Comparison of ENCODE assay signal across 11 cellular contexts in the genomic region with DNA sequence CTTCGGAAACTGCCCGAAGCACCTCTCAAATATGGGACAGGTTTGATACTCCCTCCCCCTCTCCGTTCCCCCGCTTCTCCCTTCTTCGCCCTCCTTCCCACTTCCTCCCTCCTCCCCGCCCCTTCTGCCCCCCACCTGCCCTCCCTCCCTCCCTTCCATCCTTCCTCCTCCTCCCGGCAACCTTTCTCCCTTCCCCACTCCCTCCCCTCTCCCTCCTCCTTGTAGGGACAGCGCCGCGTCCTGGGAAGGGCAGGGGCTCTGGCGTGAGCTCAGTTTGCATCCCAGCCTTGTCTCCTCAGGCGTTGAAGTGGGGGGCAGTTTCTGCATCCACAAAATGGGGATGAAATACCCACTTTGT. TPM values are rescaled to one million over a fixed set of nuclear protein-coding genes. Genes with fewer than 3 reads are reported as not detected.
DNase-seq lines count a peak whose midpoint lies in the region; ATAC-seq and TF ChIP-seq lines count a peak whose summit lies in the region.
"Had no signal": no experiment of that assay in that cellular context is flagged by ENCODE, and none has a peak within 500 bp of the region (broad histone marks: within the 10 kb centered on the region; RNA-seq: fewer than 3 reads in every experiment).

No MANE protein-coding gene starts in this region.

- H3K36me3 ChIP-seq in BE2C = no peaks in the 10 kb centered on the region
- no peaks in the 10 kb centered on the region for H3K36me3 ChIP-seq in lower lobe of right lung
- H3K36me3 ChIP-seq: Peyer's patch had no signal

- H3K27ac Mint-ChIP-seq in activated T-helper 2 cell treated with anti-CD3 and anti-CD28 coated beads, Interferon-gamma antibody, Interleukin-2, Interleukin-4, amounts not matched to agents 10 μg/mL and 5 μg/mL and 100 μg/mL, durations not matched to agents 14 hours and 24 hours and 36 hours = no peak overlapping the region

- ATAC-seq in lower lobe of right lung = no peak

- no peak overlapping the region for H3K27ac ChIP-seq in lower lobe of right lung

- intact Hi-C loops in activated T-helper 2 cell treated with anti-CD3 and anti-CD28 coated beads, Interferon-gamma antibody, Interleukin-2, Interleukin-4, amounts not matched to agents 10 μg/mL and 5 μg/mL and 100 μg/mL, durations not matched to agents 14 hours and 24 hours and 36 hours (cut with micrococcal nuclease) = no loop called here
- intact Hi-C loops in lower lobe of right lung (cut with DNase I) = no loop called here

- peaks cover 28% of the 10 kb centered on the region for H3K4me1 ChIP-seq in BE2C
- peaks cover 36% of the 10 kb centered on the region for H3K4me1 ChIP-seq in lower lobe of right lung

- H3K27me3 Mint-ChIP-seq in activated T-helper 2 cell treated with anti-CD3 and anti-CD28 coated beads, Interferon-gamma antibody, Interleukin-2, Interleukin-4, amounts not matched to agents 10 μg/mL and 5 μg/mL and 100 μg/mL, durations not matched to agents 14 hours and 24 hours and 36 hours (ENCODE audit: low read depth) = peaks cover 9% of the 10 kb centered on the region

- H3K4me1 Mint-ChIP-seq in activated T-helper 2 cell treated with anti-CD3 and anti-CD28 coated beads, Interferon-gamma antibody, Interleukin-2, Interleukin-4, amounts not matched to agents 10 μg/mL and 5 μg/mL and 100 μg/mL, durations not matched to agents 14 hours and 24 hours and 36 hours (ENCODE audit: low read depth) = peaks cover 22% of the 10 kb centered on the region

- peak overlapping the region; percentile 75 for H3K4me3 Mint-ChIP-seq in activated T-helper 2 cell treated with anti-CD3 and anti-CD28 coated beads, Interferon-gamma antibody, Interleukin-2, Interleukin-4, amounts not matched to agents 10 μg/mL and 5 μg/mL and 100 μg/mL, durations not matched to agents 14 hours and 24 hours and 36 hours (ENCODE audit: low read depth)

- H3K9me3 Mint-ChIP-seq in activated T-helper 2 cell treated with anti-CD3 and anti-CD28 coated beads, Interferon-gamma antibody, Interleukin-2, Interleukin-4, amounts not matched to agents 10 μg/mL and 5 μg/mL and 100 μg/mL, durations not matched to agents 14 hours and 24 hours and 36 hours = no peaks in the 10 kb centered on the region

- no peaks in the 10 kb centered on the region for H3K27me3 ChIP-seq in BE2C
- H3K27me3 ChIP-seq in lower lobe of right lung (ENCODE audit: low read depth) = peaks cover 5% of the 10 kb centered on the region
- H3K27me3 ChIP-seq: Peyer's patch had no signal

- TF ChIP-seq CTCF in BE2C (IDR thresholded peaks at IDR 0.05; ENCODE audit: low read depth, low read length) = no peak
- no peak for TF ChIP-seq CTCF in GM12865 (IDR thresholded peaks at IDR 0.05; ENCODE audit: insufficient read depth, low read depth, low read length, missing control alignments)
- TF ChIP-seq CTCF in lower lobe of right lung (IDR thresholded peaks at IDR 0.05) = no peak

- H3K4me3 ChIP-seq in BE2C (ENCODE audit: low read depth, low read length) (peak overlapping the region; percentile 65), GM12865 (ENCODE audit: low read depth, low read length) (peak overlapping the region; percentile 78), lower lobe of right lung (peak overlapping the region; percentile 55)

- no peaks in the 10 kb centered on the region for H3K36me3 Mint-ChIP-seq in activated T-helper 2 cell treated with anti-CD3 and anti-CD28 coated beads, Interferon-gamma antibody, Interleukin-2, Interleukin-4, amounts not matched to agents 10 μg/mL and 5 μg/mL and 100 μg/mL, durations not matched to agents 14 hours and 24 hours and 36 hours (ENCODE audit: low read depth)

- no peaks in the 10 kb centered on the region for H3K9me3 ChIP-seq in BE2C
- H3K9me3 ChIP-seq in lower lobe of right lung = no peaks in the 10 kb centered on the region
- H3K9me3 ChIP-seq: Peyer's patch had no signal

- DNase-seq in BE2C (no peak), GM12865 (ENCODE audit: low read depth) (no peak), lower lobe of right lung (no peak), NCI-H1092 treated with DMSO at 0.1 percent for 48 hours (lab: John Stamatoyannopoulos, UW) (no peak), COLO668 (lab: John Stamatoyannopoulos, UW; ENCODE audit: unreplicated experiment) (no peak), hippocampal formation (lab: John Stamatoyannopoulos, UW) (no peak), EL (no peak)
- no peak for DNase-seq in activated T-helper 2 cell treated with anti-CD3 and anti-CD28 coated beads, Interferon-gamma antibody, Interleukin-2, Interleukin-4, amounts not matched to agents 10 μg/mL and 5 μg/mL and 100 μg/mL, durations not matched to agents 14 hours and 24 hours and 36 hours (ENCODE audit: low spot score)
- DNase-seq: NCI-H187 treated with DMSO at 0.1 percent for 48 hours; stimulated activated CD4-positive, alpha-beta T cell treated with anti-CD3 and anti-CD28 coated beads, Interleukin-12 subunit alpha, Interleukin-12 subunit beta, amount 100 ng/mL, for 4 hours had no signal

RNA-seq across cellular contexts. Expression of a gene that starts 6.1 kb away (rescaled TPM):
- polyA plus RNA-seq in BE2C (2012; ENCODE audit: insufficient read depth, insufficient read length, low read depth) = 5.0 TPM
- 0.21 and 0.23 TPM in 2 replicates for total RNA-seq in activated T-helper 2 cell treated with anti-CD3 and anti-CD28 coated beads, Interferon-gamma antibody, Interleukin-2, Interleukin-4, amounts not matched to agents 10 μg/mL and 5 μg/mL and 100 μg/mL, durations not matched to agents 14 hours and 24 hours and 36 hours
- total RNA-seq in lower lobe of right lung = 21.8 TPM

Comparison
In these comparisons a context has a peak if more than half of its experiments do, and no peak if none do; other contexts are left out.
1. RNA of a gene that starts 6.1 kb away (total RNA-seq): 21.8 TPM in lower lobe of right lung (single experiment); 0.21 to 0.23 TPM in activated T-helper 2 cell treated with anti-CD3 and anti-CD28 coated beads, Interferon-gamma antibody, Interleukin-2, Interleukin-4, amounts not matched to agents 10 μg/mL and 5 μg/mL and 100 μg/mL, durations not matched to agents 14 hours and 24 hours and 36 hours; every median in the first group is over 10 times any median in the second.
2. Peak in every context shown above with its lines, with median percentiles within 50 percentile points of each other: H3K4me3 ChIP-seq.